8 cellular contexts compared by ENCODE assay signal in the genomic region with DNA sequence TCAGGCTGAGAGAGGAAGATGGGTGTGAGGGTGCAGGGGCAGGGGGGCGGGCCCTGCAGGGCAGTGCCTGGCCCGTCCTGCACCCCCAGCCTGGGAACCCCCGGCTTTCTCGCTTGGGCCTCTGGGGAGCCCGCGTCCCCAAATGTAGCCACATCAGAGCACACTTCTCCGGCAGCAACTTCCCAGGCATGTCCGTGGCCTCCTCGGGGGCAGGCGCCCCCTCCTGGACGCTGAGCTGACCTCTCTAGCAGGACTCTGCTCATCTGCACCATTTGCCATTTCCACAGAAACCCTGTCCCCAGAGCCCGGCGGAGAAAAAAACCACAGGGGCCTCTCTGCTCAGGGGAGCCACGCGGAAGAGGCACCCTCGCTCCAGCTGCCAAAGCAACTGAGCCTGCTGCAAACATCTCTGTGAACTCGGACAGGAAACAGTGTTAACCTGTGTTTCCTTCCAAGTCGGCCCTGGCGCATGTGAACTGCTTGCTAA.
DNase-seq lines count a peak whose midpoint lies in the region; ATAC-seq, FAIRE-seq and TF ChIP-seq lines count a peak whose summit lies in the region.

No MANE protein-coding gene starts in this region.

- H3K36me3 Mint-ChIP-seq in activated CD8-positive, alpha-beta memory T cell treated with anti-CD3 and anti-CD28 coated beads, Interleukin-2, amount 10 ng/mL, durations not matched to agents 7 days and 5 days = peaks cover 16% of the 10 kb centered on the region

- 81% methylated on average over 10 of the region's 19 CpGs for WGBS in A549 (ENCODE audit: missing lambda C conversion rate)
- 10% methylated on average over 2 of the region's 19 CpGs; no CpG with 5 or more reads in 1 of the 2 donors for WGBS in gastroesophageal sphincter (ENCODE audit: low coverage in 1 of 2), 2 donors

- H3K9me3 Mint-ChIP-seq in activated CD8-positive, alpha-beta memory T cell treated with anti-CD3 and anti-CD28 coated beads, Interleukin-2, amount 10 ng/mL, durations not matched to agents 7 days and 5 days (ENCODE audit: low read depth) = no peaks in the 10 kb centered on the region

- TF ChIP-seq CTCF in A549 (IDR thresholded peaks at IDR 0.05) (peak; percentile 45), gastroesophageal sphincter (IDR thresholded peaks at IDR 0.05) (peak in 1 of 4 experiments; percentile 40)

- no peak for FAIRE-seq in A549 (lab: Jason Lieb, UNC)

- TF ChIP-seq RAD21 in A549 (conservative IDR thresholded peaks at IDR 0.05 in 1 of 2, IDR thresholded peaks at IDR 0.05 in 1 of 2) = no peak

- no peak for TF ChIP-seq EP300 in A549 (IDR thresholded peaks at IDR 0.05)
- no peak for TF ChIP-seq EP300 in gastroesophageal sphincter (IDR thresholded peaks at IDR 0.05)

- H3K27ac Mint-ChIP-seq in activated CD8-positive, alpha-beta memory T cell treated with anti-CD3 and anti-CD28 coated beads, Interleukin-2, amount 10 ng/mL, durations not matched to agents 7 days and 5 days = peak overlapping the region; percentile 80

- H3K9me3 ChIP-seq in A549 (no peaks in the 10 kb centered on the region), gastroesophageal sphincter (no peaks in the 10 kb centered on the region)

- peak overlapping the region; percentile 38 for H3K4me3 Mint-ChIP-seq in activated CD8-positive, alpha-beta memory T cell treated with anti-CD3 and anti-CD28 coated beads, Interleukin-2, amount 10 ng/mL, durations not matched to agents 7 days and 5 days

- H3K27ac ChIP-seq in A549 = no peak overlapping the region
- no peak overlapping the region for H3K27ac ChIP-seq in gastroesophageal sphincter

- no peaks in the 10 kb centered on the region for H3K27me3 Mint-ChIP-seq in activated CD8-positive, alpha-beta memory T cell treated with anti-CD3 and anti-CD28 coated beads, Interleukin-2, amount 10 ng/mL, durations not matched to agents 7 days and 5 days

- H3K36me3 ChIP-seq in gastroesophageal sphincter = peaks cover 0 to 74% of the 10 kb centered on the region in 2 donors

- H3K4me3 ChIP-seq in A549 (no peak overlapping the region), gastroesophageal sphincter (no peak overlapping the region)

- no peak overlapping the region for H3K4me2 ChIP-seq in A549

- TF ChIP-seq POLR2A in A549 (IDR thresholded peaks at IDR 0.05; ENCODE audit: low read length) (no peak), gastroesophageal sphincter (IDR thresholded peaks at IDR 0.05) (no peak)

- ATAC-seq in A549 = peak; percentile 48 to 80; a peak in 4 of 6 replicates
- peak; percentile 57 for ATAC-seq in GM18909 (IDR thresholded peaks at IDR 0.05; ENCODE audit: poor library complexity, unreplicated experiment)
- ATAC-seq in HG03280 (IDR thresholded peaks at IDR 0.05; ENCODE audit: unreplicated experiment) = peak; percentile 41
- ATAC-seq in activated CD8-positive, alpha-beta memory T cell treated with anti-CD3 and anti-CD28 coated beads, Interleukin-2, amount 10 ng/mL, durations not matched to agents 7 days and 5 days = peak; percentile 67
- ATAC-seq in gastroesophageal sphincter = peak; percentile 19

- H3K4me1 ChIP-seq in A549 = no peaks in the 10 kb centered on the region
- H3K4me1 ChIP-seq in gastroesophageal sphincter = peaks cover 0 to 16% (median 0%) of the 10 kb centered on the region in 3 donors

- DNase-seq in A549 (ENCODE audit: low read depth in 1 of 2, low spot score in 1 of 2) = peak in 1 of 2 experiments; percentile 71
- peak; percentile 78 for DNase-seq in activated CD8-positive, alpha-beta memory T cell treated with anti-CD3 and anti-CD28 coated beads, Interleukin-2, amount 10 ng/mL, durations not matched to agents 7 days and 5 days
- DNase-seq in stimulated activated CD8-positive, alpha-beta memory T cell treated with anti-CD3 and anti-CD28 coated beads, Interleukin-15, amount 100 ng/mL, for 48 hours (ENCODE audit: low read depth in 2 of 2) = peak; percentile 30 to 45
- no peak for DNase-seq in medulla oblongata (ENCODE audit: extremely low spot score)
- no peak for DNase-seq in NCI-H1048 (lab: John Stamatoyannopoulos, UW)

- CTCF ChIA-PET in A549 (lab: Yijun Ruan, JAX) = interaction anchor here (0.7 to 2.0 kb wide), 10 partner anchors 9 to 173 kb away, joined by 3 to 7 read pairs (median 4); no protein-coding TSS in a partner anchor
- CTCF ChIA-PET in activated CD8-positive, alpha-beta memory T cell treated with anti-CD3 and anti-CD28 coated beads, Interleukin-2, amount 10 ng/mL, durations not matched to agents 7 days and 5 days (lab: Charles Lee) = interaction anchor here (0.6 to 3.2 kb wide), 4 partner anchors 63 to 90 kb away, joined by 3 to 14 read pairs (median 5); a partner anchor contains a TSS

- H3K27me3 ChIP-seq in gastroesophageal sphincter = no peaks in the 10 kb centered on the region

- POLR2A ChIA-PET in A549 (lab: Yijun Ruan, JAX) = no interaction called here

- H3K4me1 Mint-ChIP-seq in activated CD8-positive, alpha-beta memory T cell treated with anti-CD3 and anti-CD28 coated beads, Interleukin-2, amount 10 ng/mL, durations not matched to agents 7 days and 5 days = peaks cover 60% of the 10 kb centered on the region

TF ChIP-seq in A549, 52 proteins besides CTCF, POLR2A, EP300 and RAD21:
- TF ChIP-seq, protein P1, sequence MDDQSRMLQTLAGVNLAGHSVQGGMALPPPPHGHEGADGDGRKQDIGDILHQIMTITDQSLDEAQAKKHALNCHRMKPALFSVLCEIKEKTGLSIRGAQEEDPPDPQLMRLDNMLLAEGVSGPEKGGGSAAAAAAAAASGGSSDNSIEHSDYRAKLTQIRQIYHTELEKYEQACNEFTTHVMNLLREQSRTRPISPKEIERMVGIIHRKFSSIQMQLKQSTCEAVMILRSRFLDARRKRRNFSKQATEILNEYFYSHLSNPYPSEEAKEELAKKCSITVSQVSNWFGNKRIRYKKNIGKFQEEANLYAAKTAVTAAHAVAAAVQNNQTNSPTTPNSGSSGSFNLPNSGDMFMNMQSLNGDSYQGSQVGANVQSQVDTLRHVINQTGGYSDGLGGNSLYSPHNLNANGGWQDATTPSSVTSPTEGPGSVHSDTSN (IDR thresholded peaks at IDR 0.05) = no peak
- TF ChIP-seq MAFK (IDR thresholded peaks at IDR 0.05; ENCODE audit: partially characterized antibody) (no peak), RFX5 (IDR thresholded peaks at IDR 0.05) (no peak), NR3C1 (IDR thresholded peaks at IDR 0.05) (no peak), MAZ (IDR thresholded peaks at IDR 0.05; ENCODE audit: borderline replicate concordance, low read depth, low read length) (no peak), RCOR1 (IDR thresholded peaks at IDR 0.05; ENCODE audit: low read depth, low read length) (no peak), TP53 (CRISPR knock-in tag; IDR thresholded peaks at IDR 0.05) (no peak), CBX2 (IDR thresholded peaks at IDR 0.05; ENCODE audit: borderline replicate concordance, low read depth) (no peak)
- TF ChIP-seq, protein P2, sequence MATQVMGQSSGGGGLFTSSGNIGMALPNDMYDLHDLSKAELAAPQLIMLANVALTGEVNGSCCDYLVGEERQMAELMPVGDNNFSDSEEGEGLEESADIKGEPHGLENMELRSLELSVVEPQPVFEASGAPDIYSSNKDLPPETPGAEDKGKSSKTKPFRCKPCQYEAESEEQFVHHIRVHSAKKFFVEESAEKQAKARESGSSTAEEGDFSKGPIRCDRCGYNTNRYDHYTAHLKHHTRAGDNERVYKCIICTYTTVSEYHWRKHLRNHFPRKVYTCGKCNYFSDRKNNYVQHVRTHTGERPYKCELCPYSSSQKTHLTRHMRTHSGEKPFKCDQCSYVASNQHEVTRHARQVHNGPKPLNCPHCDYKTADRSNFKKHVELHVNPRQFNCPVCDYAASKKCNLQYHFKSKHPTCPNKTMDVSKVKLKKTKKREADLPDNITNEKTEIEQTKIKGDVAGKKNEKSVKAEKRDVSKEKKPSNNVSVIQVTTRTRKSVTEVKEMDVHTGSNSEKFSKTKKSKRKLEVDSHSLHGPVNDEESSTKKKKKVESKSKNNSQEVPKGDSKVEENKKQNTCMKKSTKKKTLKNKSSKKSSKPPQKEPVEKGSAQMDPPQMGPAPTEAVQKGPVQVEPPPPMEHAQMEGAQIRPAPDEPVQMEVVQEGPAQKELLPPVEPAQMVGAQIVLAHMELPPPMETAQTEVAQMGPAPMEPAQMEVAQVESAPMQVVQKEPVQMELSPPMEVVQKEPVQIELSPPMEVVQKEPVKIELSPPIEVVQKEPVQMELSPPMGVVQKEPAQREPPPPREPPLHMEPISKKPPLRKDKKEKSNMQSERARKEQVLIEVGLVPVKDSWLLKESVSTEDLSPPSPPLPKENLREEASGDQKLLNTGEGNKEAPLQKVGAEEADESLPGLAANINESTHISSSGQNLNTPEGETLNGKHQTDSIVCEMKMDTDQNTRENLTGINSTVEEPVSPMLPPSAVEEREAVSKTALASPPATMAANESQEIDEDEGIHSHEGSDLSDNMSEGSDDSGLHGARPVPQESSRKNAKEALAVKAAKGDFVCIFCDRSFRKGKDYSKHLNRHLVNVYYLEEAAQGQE (IDR thresholded peaks at IDR 0.05) = no peak
- TF ChIP-seq, protein P3, sequence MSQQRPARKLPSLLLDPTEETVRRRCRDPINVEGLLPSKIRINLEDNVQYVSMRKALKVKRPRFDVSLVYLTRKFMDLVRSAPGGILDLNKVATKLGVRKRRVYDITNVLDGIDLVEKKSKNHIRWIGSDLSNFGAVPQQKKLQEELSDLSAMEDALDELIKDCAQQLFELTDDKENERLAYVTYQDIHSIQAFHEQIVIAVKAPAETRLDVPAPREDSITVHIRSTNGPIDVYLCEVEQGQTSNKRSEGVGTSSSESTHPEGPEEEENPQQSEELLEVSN (IDR thresholded peaks at IDR 0.05; ENCODE audit: borderline replicate concordance, low read depth) = no peak

Comparison
In these comparisons a context has a peak if more than half of its experiments do, and no peak if none do; other contexts are left out.
1. DNase-seq: peak in activated CD8-positive, alpha-beta memory T cell treated with anti-CD3 and anti-CD28 coated beads, Interleukin-2, amount 10 ng/mL, durations not matched to agents 7 days and 5 days (single experiment) and stimulated activated CD8-positive, alpha-beta memory T cell treated with anti-CD3 and anti-CD28 coated beads, Interleukin-15, amount 100 ng/mL, for 48 hours (2 of 2); none in medulla oblongata (single experiment) and NCI-H1048 (single experiment).
2. Peak in every context shown above with its lines, with median percentiles within 50 percentile points of each other: ATAC-seq.